Comparison of ENCODE assay signal across 28 cellular contexts in the genomic region with DNA sequence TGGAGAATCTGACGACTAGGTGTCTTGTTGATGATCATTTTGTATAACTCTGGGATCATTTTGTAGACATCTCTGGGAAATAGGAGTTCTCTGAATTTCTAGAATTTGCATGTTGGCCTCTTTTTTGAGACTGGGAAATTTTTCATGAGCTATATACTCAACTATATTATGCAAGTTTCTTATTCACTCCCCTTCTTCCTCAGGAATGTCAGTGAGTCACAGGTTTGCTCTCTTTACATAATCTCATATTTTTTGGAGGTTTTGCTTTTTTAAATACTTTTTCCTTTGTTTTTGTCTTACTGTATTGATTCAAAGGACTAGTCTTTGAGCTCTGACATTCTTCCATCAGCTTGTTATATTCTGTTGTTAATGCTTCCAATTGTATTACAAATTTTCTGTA.
"Had no signal": no experiment of that assay in that cellular context is flagged by ENCODE, and none has a peak within 500 bp of the region (broad histone marks: within the 10 kb centered on the region; RNA-seq: fewer than 3 reads in every experiment).

No MANE protein-coding gene starts in this region.

- H3K9me3 Mint-ChIP-seq: endodermal cell, mesothelial cell of epicardium had no signal

- H3K4me1 ChIP-seq: gastrocnemius medialis, heart left ventricle, pancreas, right lobe of liver, tibial nerve, upper lobe of left lung had no signal

- H3K36me3 ChIP-seq: gastrocnemius medialis, heart left ventricle, neutrophil, pancreas, right lobe of liver, thoracic aorta, tibial nerve, upper lobe of left lung had no signal

- FAIRE-seq: kidney, pancreas, small intestine, urothelium cell line had no signal

- H3K27me3 Mint-ChIP-seq: dendritic cell treated with granulocyte-macrophage colony-stimulating factor and Interleukin-4, amounts not matched to agents 40 ng/mL and 50 ng/mL, for 4 days; naive B cell; natural killer cell treated with Interleukin-12 subunit alpha and Interleukin-12 subunit beta and Interleukin-15 and Interleukin-18, amount 100 ng/mL, for 72 hours; stimulated activated naive B cell treated with anti-CD40 and anti-IgM and Interleukin-4, amounts not matched to agents 10 μg/mL and 1 μg/mL and 100 μg/mL, for 72 hours; stimulated activated naive CD8-positive, alpha-beta T cell treated with anti-CD3 and anti-CD28 coated beads, Interleukin-15, Interleukin-2, amounts not matched to agents 100 ng/mL and 50 ng/mL, for 24 hours had no signal

- H3K27me3 ChIP-seq: gastrocnemius medialis, heart left ventricle, hepatocyte, neutrophil, pancreas, right lobe of liver, tibial nerve, upper lobe of left lung had no signal

- DNase-seq: effector CD8-positive, alpha-beta T cell; endodermal cell; foreskin fibroblast; gastrocnemius medialis; heart left ventricle; kidney; mesenchymal stem cell; mucosa of descending colon; naive B cell; pancreas; retina; right lobe of liver; small intestine; stimulated activated CD4-positive, alpha-beta T cell treated with anti-CD3 and anti-CD28 coated beads, Interleukin-15, amount 100 ng/mL, for 24 hours; stimulated activated CD4-positive, alpha-beta T cell treated with anti-CD3 and anti-CD28 coated beads, Interleukin-2, amount 100 ng/mL, for 48 hours; stimulated activated naive B cell treated with anti-CD40 and anti-IgM and Interleukin-4, amounts not matched to agents 10 μg/mL and 1 μg/mL and 100 μg/mL, for 72 hours; upper lobe of left lung had no signal

- H2AFZ ChIP-seq: hepatocyte had no signal

- H3K4me3 Mint-ChIP-seq: dendritic cell treated with granulocyte-macrophage colony-stimulating factor and Interleukin-4, amounts not matched to agents 40 ng/mL and 50 ng/mL, for 4 days; endodermal cell; mesothelial cell of epicardium; naive B cell; natural killer cell treated with Interleukin-12 subunit alpha and Interleukin-12 subunit beta and Interleukin-15 and Interleukin-18, amount 100 ng/mL, for 72 hours; neural crest cell; stimulated activated naive B cell treated with anti-CD40 and anti-IgM and Interleukin-4, amounts not matched to agents 10 μg/mL and 1 μg/mL and 100 μg/mL, for 72 hours; stimulated activated naive CD8-positive, alpha-beta T cell treated with anti-CD3 and anti-CD28 coated beads, Interleukin-15, Interleukin-2, amounts not matched to agents 100 ng/mL and 50 ng/mL, for 24 hours had no signal

- H3K9me3 ChIP-seq: gastrocnemius medialis, neutrophil, pancreas, right lobe of liver, thoracic aorta, tibial nerve, upper lobe of left lung had no signal

- H3K4me1 Mint-ChIP-seq: endodermal cell; mesothelial cell of epicardium; naive B cell; neural crest cell; stimulated activated naive B cell treated with anti-CD40 and anti-IgM and Interleukin-4, amounts not matched to agents 10 μg/mL and 1 μg/mL and 100 μg/mL, for 72 hours had no signal

- H3K4me3 ChIP-seq: gastrocnemius medialis, heart left ventricle, hepatocyte, mucosa of descending colon, pancreas, right lobe of liver, thoracic aorta, tibial nerve, upper lobe of left lung had no signal

- H3K36me3 Mint-ChIP-seq: mesothelial cell of epicardium; naive B cell; natural killer cell treated with Interleukin-12 subunit alpha and Interleukin-12 subunit beta and Interleukin-15 and Interleukin-18, amount 100 ng/mL, for 72 hours; stimulated activated naive B cell treated with anti-CD40 and anti-IgM and Interleukin-4, amounts not matched to agents 10 μg/mL and 1 μg/mL and 100 μg/mL, for 72 hours had no signal

- H3K79me2 ChIP-seq: hepatocyte had no signal

- H3K27ac ChIP-seq: epithelial cell of prostate, gastrocnemius medialis, heart left ventricle, hepatocyte, neutrophil, pancreas, right lobe of liver, thoracic aorta, tibial nerve, upper lobe of left lung had no signal

- H3K27ac Mint-ChIP-seq: dendritic cell treated with granulocyte-macrophage colony-stimulating factor and Interleukin-4, amounts not matched to agents 40 ng/mL and 50 ng/mL, for 4 days; endodermal cell; mesothelial cell of epicardium; naive B cell; natural killer cell treated with Interleukin-12 subunit alpha and Interleukin-12 subunit beta and Interleukin-15 and Interleukin-18, amount 100 ng/mL, for 72 hours; stimulated activated naive B cell treated with anti-CD40 and anti-IgM and Interleukin-4, amounts not matched to agents 10 μg/mL and 1 μg/mL and 100 μg/mL, for 72 hours; stimulated activated naive CD8-positive, alpha-beta T cell treated with anti-CD3 and anti-CD28 coated beads, Interleukin-15, Interleukin-2, amounts not matched to agents 100 ng/mL and 50 ng/mL, for 24 hours had no signal

- H3K4me2 ChIP-seq: hepatocyte had no signal
